Comparison of ENCODE assay signal across 35 cellular contexts in genomic region chr1:245551536-245551935, GRCh38.
"Had no signal": no experiment of that assay in that cellular context is flagged by ENCODE, and none has a peak within 500 bp of the region (broad histone marks: within the 10 kb centered on the region; RNA-seq: fewer than 3 reads in every experiment).

No MANE protein-coding gene starts in this region.

- DNase-seq: activated B cell treated with CpG ODN at 0.5 μM for 24 hours; activated CD4-positive, alpha-beta memory T cell treated with anti-CD3 and anti-CD28 coated beads for 36 hours; activated CD4-positive, alpha-beta T cell treated with anti-CD3 and anti-CD28 coated beads for 4 hours; activated CD4-positive, alpha-beta T cell treated with anti-CD3 and anti-CD28 coated beads, Interleukin-2, amount 10 ng/mL, durations not matched to agents 24 days and 14 days; activated CD4-positive, alpha-beta T cell treated with anti-CD3 and anti-CD28 coated beads, Interleukin-2, amount 50 U/mL, for 1 hour; activated CD4-positive, alpha-beta T cell treated with anti-CD3 and anti-CD28 coated beads, Interleukin-2, amount 50 U/mL, for 4 hours; activated CD4-positive, CD25-positive, alpha-beta regulatory T cell treated with anti-CD3 and anti-CD28 coated beads, Interleukin-2, amount 50 U/mL, for 72 hours; activated CD8-positive, alpha-beta memory T cell treated with anti-CD3 and anti-CD28 coated beads, Interleukin-2, amount 50 U/mL, for 4 hours; activated CD8-positive, alpha-beta T cell treated with anti-CD3 and anti-CD28 coated beads for 36 hours; activated effector memory CD4-positive, alpha-beta T cell treated with anti-CD3 and anti-CD28 coated beads, Interleukin-2, amount 50 U/mL, for 16 hours; activated gamma-delta T cell treated with Interleukin-2 at 50 U/mL for 16 hours; activated naive CD4-positive, alpha-beta T cell; activated naive CD4-positive, alpha-beta T cell treated with anti-CD3 and anti-CD28 coated beads for 36 hours; activated naive CD4-positive, alpha-beta T cell treated with anti-CD3 and anti-CD28 coated beads, Interleukin-2, amount 50 U/mL, for 16 hours; activated naive CD8-positive, alpha-beta T cell treated with anti-CD3 and anti-CD28 coated beads for 36 hours; activated T-cell treated with anti-CD3 and anti-CD28 coated beads for 4 hours; activated T-cell treated with anti-CD3 and anti-CD28 coated beads, Interleukin-2, amount 50 U/mL, for 1 hour; activated T-cell treated with anti-CD3 and anti-CD28 coated beads, Interleukin-2, amount 50 U/mL, for 4 hours; activated T-cell treated with anti-CD3 and anti-CD28 coated beads, Interleukin-2, amount 50 U/mL, for 72 hours; adrenal gland; amniotic stem cell; aorta; body of pancreas; brain microvascular endothelial cell; central memory CD4-positive, alpha-beta T cell; T-helper 1 cell; T-helper 2 cell; T-helper 9 cell had no signal

- H3K36me3 ChIP-seq: adrenal gland, brain microvascular endothelial cell, breast epithelium had no signal

- H3K4me1 Mint-ChIP-seq: activated B cell treated with CpG ODN at 0.5 μM for 24 hours; activated CD4-positive, alpha-beta T cell treated with anti-CD3 and anti-CD28 coated beads, Interleukin-2, amount 10 ng/mL, durations not matched to agents 24 days and 14 days; activated naive CD8-positive, alpha-beta T cell treated with anti-CD3 and anti-CD28 coated beads for 36 hours; activated T-helper 17 cell treated with anti-CD3 and anti-CD28 coated beads, Interleukin-2, amount 50 U/mL, for 72 hours had no signal

- H3K4me1 ChIP-seq: adrenal gland, body of pancreas, breast epithelium had no signal

- H3K9me3 ChIP-seq: adrenal gland, body of pancreas, breast epithelium had no signal

- H3K27ac ChIP-seq: adrenal gland, body of pancreas, brain microvascular endothelial cell, breast epithelium, VCaP had no signal

- ATAC-seq: activated CD8-positive, alpha-beta T cell treated with anti-CD3 and anti-CD28 coated beads for 36 hours; activated naive CD4-positive, alpha-beta T cell treated with anti-CD3 and anti-CD28 coated beads, Interleukin-2, amount 50 U/mL, for 72 hours; activated T-cell treated with anti-CD3 and anti-CD28 coated beads, Interleukin-2, amount 50 U/mL, for 4 hours; activated T-cell treated with anti-CD3 and anti-CD28 coated beads, Interleukin-2, amount 50 U/mL, for 72 hours; activated T-helper 17 cell treated with anti-CD3 and anti-CD28 coated beads, Interleukin-2, amount 50 U/mL, for 72 hours; body of pancreas had no signal

- H3K27me3 Mint-ChIP-seq: activated CD4-positive, alpha-beta T cell treated with anti-CD3 and anti-CD28 coated beads, Interleukin-2, amount 10 ng/mL, durations not matched to agents 24 days and 14 days had no signal

- H3K36me3 Mint-ChIP-seq: activated CD4-positive, alpha-beta memory T cell treated with anti-CD3 and anti-CD28 coated beads for 36 hours; activated naive CD4-positive, alpha-beta T cell treated with anti-CD3 and anti-CD28 coated beads, Interleukin-2, amount 50 U/mL, for 72 hours; activated naive CD8-positive, alpha-beta T cell treated with anti-CD3 and anti-CD28 coated beads for 36 hours had no signal

- H3K9me3 Mint-ChIP-seq: activated B cell treated with CpG ODN at 0.5 μM for 24 hours; activated CD4-positive, alpha-beta memory T cell treated with anti-CD3 and anti-CD28 coated beads for 36 hours; activated CD4-positive, alpha-beta T cell treated with anti-CD3 and anti-CD28 coated beads, Interleukin-2, amount 10 ng/mL, durations not matched to agents 24 days and 14 days; activated naive CD4-positive, alpha-beta T cell treated with anti-CD3 and anti-CD28 coated beads, Interleukin-2, amount 50 U/mL, for 72 hours; activated naive CD8-positive, alpha-beta T cell treated with anti-CD3 and anti-CD28 coated beads for 36 hours; activated T-cell treated with anti-CD3 and anti-CD28 coated beads, Interleukin-2, amount 50 U/mL, for 72 hours; activated T-helper 1 cell treated with anti-CD3 and anti-CD28 coated beads, Interleukin-12 subunit alpha, Interleukin-12 subunit beta, Interleukin-2, Interleukin-4 antibody, amounts not matched to agents 30 ng/mL and 10 ng/mL and 1 ng/mL, durations not matched to agents 14 hours and 24 hours and 36 hours; activated T-helper 17 cell treated with anti-CD3 and anti-CD28 coated beads, Interleukin-2, amount 50 U/mL, for 72 hours; T-helper 1 cell treated with Interleukin-12 subunit alpha and Interleukin-12 subunit beta and Interleukin-4 antibody, amounts not matched to agents 30 μg/mL and 1 μg/mL, for 36 hours; T-helper 2 cell treated with Interferon-gamma antibody and Interleukin-4, amounts not matched to agents 5 μg/mL and 100 μg/mL, for 36 hours had no signal

- H3K4me3 ChIP-seq: adrenal gland, body of pancreas, breast epithelium had no signal

- H3K27me3 ChIP-seq: body of pancreas, brain microvascular endothelial cell, breast epithelium had no signal

- H3K27ac Mint-ChIP-seq: activated B cell treated with CpG ODN at 0.5 μM for 24 hours; activated CD4-positive, alpha-beta memory T cell treated with anti-CD3 and anti-CD28 coated beads for 36 hours; activated CD4-positive, alpha-beta T cell treated with anti-CD3 and anti-CD28 coated beads, Interleukin-2, amount 10 ng/mL, durations not matched to agents 24 days and 14 days; activated CD8-positive, alpha-beta T cell treated with anti-CD3 and anti-CD28 coated beads for 36 hours; activated naive CD4-positive, alpha-beta T cell treated with anti-CD3 and anti-CD28 coated beads for 36 hours; activated naive CD8-positive, alpha-beta T cell treated with anti-CD3 and anti-CD28 coated beads for 36 hours; activated T-cell treated with anti-CD3 and anti-CD28 coated beads, Interleukin-2, amount 50 U/mL, for 72 hours; activated T-helper 1 cell treated with anti-CD3 and anti-CD28 coated beads, Interleukin-12 subunit alpha, Interleukin-12 subunit beta, Interleukin-2, Interleukin-4 antibody, amounts not matched to agents 30 ng/mL and 10 ng/mL and 1 ng/mL, durations not matched to agents 14 hours and 24 hours and 36 hours; activated T-helper 17 cell treated with anti-CD3 and anti-CD28 coated beads, Interleukin-2, amount 50 U/mL, for 72 hours; T-helper 1 cell treated with Interleukin-12 subunit alpha and Interleukin-12 subunit beta and Interleukin-4 antibody, amounts not matched to agents 30 μg/mL and 1 μg/mL, for 36 hours; T-helper 2 cell treated with Interferon-gamma antibody and Interleukin-4, amounts not matched to agents 5 μg/mL and 100 μg/mL, for 36 hours had no signal

- H3K4me3 Mint-ChIP-seq: activated B cell treated with CpG ODN at 0.5 μM for 24 hours; activated CD4-positive, alpha-beta memory T cell treated with anti-CD3 and anti-CD28 coated beads for 36 hours; activated CD4-positive, alpha-beta T cell treated with anti-CD3 and anti-CD28 coated beads, Interleukin-2, amount 10 ng/mL, durations not matched to agents 24 days and 14 days; activated CD8-positive, alpha-beta T cell treated with anti-CD3 and anti-CD28 coated beads for 36 hours; activated naive CD4-positive, alpha-beta T cell treated with anti-CD3 and anti-CD28 coated beads for 36 hours; activated naive CD8-positive, alpha-beta T cell treated with anti-CD3 and anti-CD28 coated beads for 36 hours; activated T-cell treated with anti-CD3 and anti-CD28 coated beads, Interleukin-2, amount 50 U/mL, for 4 hours; activated T-cell treated with anti-CD3 and anti-CD28 coated beads, Interleukin-2, amount 50 U/mL, for 72 hours; activated T-helper 1 cell treated with anti-CD3 and anti-CD28 coated beads, Interleukin-12 subunit alpha, Interleukin-12 subunit beta, Interleukin-2, Interleukin-4 antibody, amounts not matched to agents 30 ng/mL and 10 ng/mL and 1 ng/mL, durations not matched to agents 14 hours and 24 hours and 36 hours; activated T-helper 17 cell treated with anti-CD3 and anti-CD28 coated beads, Interleukin-2, amount 50 U/mL, for 72 hours; T-helper 1 cell treated with Interleukin-12 subunit alpha and Interleukin-12 subunit beta and Interleukin-4 antibody, amounts not matched to agents 30 μg/mL and 1 μg/mL, for 36 hours; T-helper 2 cell treated with Interferon-gamma antibody and Interleukin-4, amounts not matched to agents 5 μg/mL and 100 μg/mL, for 36 hours had no signal
